In genomic region chr2:98072442-98072841, GRCh38 we compare ENCODE assay signal across 1 cellular context.
TF ChIP-seq lines count a peak whose summit lies in the region.

No MANE protein-coding gene starts in this region.

TF ChIP-seq in WTC11, 78 proteins besides CTCF, POLR2A, EP300 and RAD21 (continued from another document):
- TF ChIP-seq ZNF512 (CRISPR knock-in tag; IDR thresholded peaks at IDR 0.05; ENCODE audit: borderline replicate concordance) = no peak
- no peak for TF ChIP-seq NR1H2 (CRISPR knock-in tag; IDR thresholded peaks at IDR 0.05)
- TF ChIP-seq ZNF232 (CRISPR knock-in tag; IDR thresholded peaks at IDR 0.05) = no peak
- TF ChIP-seq HMGA2 (CRISPR knock-in tag; IDR thresholded peaks at IDR 0.05) = no peak
- TF ChIP-seq GTF2I (CRISPR knock-in tag; conservative IDR thresholded peaks at IDR 0.05) = no peak
- no peak for TF ChIP-seq FOXK1 (CRISPR knock-in tag; IDR thresholded peaks at IDR 0.05)
- TF ChIP-seq MLX (CRISPR knock-in tag; IDR thresholded peaks at IDR 0.05) = no peak
- TF ChIP-seq ZBTB43 (CRISPR knock-in tag; IDR thresholded peaks at IDR 0.05) = no peak
- TF ChIP-seq TEAD4 (CRISPR knock-in tag; IDR thresholded peaks at IDR 0.05) = no peak
- TF ChIP-seq ZNF416 (CRISPR knock-in tag; IDR thresholded peaks at IDR 0.05) = no peak
- TF ChIP-seq MYBL2 (CRISPR knock-in tag; IDR thresholded peaks at IDR 0.05) = no peak
- no peak for TF ChIP-seq ZNF396 (CRISPR knock-in tag; IDR thresholded peaks at IDR 0.05; ENCODE audit: borderline replicate concordance)
- TF ChIP-seq HMGXB4 (CRISPR knock-in tag; IDR thresholded peaks at IDR 0.05) = no peak
- TF ChIP-seq NR2C2 (CRISPR knock-in tag; IDR thresholded peaks at IDR 0.05) = no peak
- TF ChIP-seq ATF6 (CRISPR knock-in tag; IDR thresholded peaks at IDR 0.05) = no peak
- TF ChIP-seq ZSCAN18 (CRISPR knock-in tag; IDR thresholded peaks at IDR 0.05) = no peak
- no peak for TF ChIP-seq ATF3 (CRISPR knock-in tag; conservative IDR thresholded peaks at IDR 0.05)
